Comparison of ENCODE assay signal across 9 cellular contexts in genomic region chr7:98826811-98827231, GRCh38. TPM values are rescaled to one million over a fixed set of nuclear protein-coding genes. Genes with fewer than 3 reads are reported as not detected.
DNase-seq lines count a peak whose midpoint lies in the region; ATAC-seq and TF ChIP-seq lines count a peak whose summit lies in the region.
"Had no signal": no experiment of that assay in that cellular context is flagged by ENCODE, and none has a peak within 500 bp of the region (broad histone marks: within the 10 kb centered on the region; RNA-seq: fewer than 3 reads in every experiment).

No MANE protein-coding gene starts in this region.

- H3K27me3 ChIP-seq in H7 (ENCODE audit: control insufficient read depth, insufficient read depth, low read length) (no peaks in the 10 kb centered on the region), sigmoid colon (no peaks in the 10 kb centered on the region)

- no peaks in the 10 kb centered on the region for H3K36me3 ChIP-seq in H7 (replicated peaks; ENCODE audit: control insufficient read depth, insufficient read depth, low read length)
- no peaks in the 10 kb centered on the region for H3K36me3 ChIP-seq in sigmoid colon

- 24 to 36% methylated on average over 13 of the region's 13 CpGs for WGBS in sigmoid colon, 2 donors

- TF ChIP-seq POLR2A in sigmoid colon (IDR thresholded peaks at IDR 0.05), result no peak

- H3K4me3 Mint-ChIP-seq in activated T-helper 1 cell treated with anti-CD3 and anti-CD28 coated beads, Interleukin-12 subunit alpha, Interleukin-12 subunit beta, Interleukin-2, Interleukin-4 antibody, amounts not matched to agents 30 ng/mL and 10 ng/mL and 1 ng/mL, durations not matched to agents 14 hours and 24 hours and 36 hours, result no peak overlapping the region
- no peak overlapping the region for H3K4me3 Mint-ChIP-seq in activated T-cell treated with anti-CD3 and anti-CD28 coated beads, Interleukin-2, amount 50 U/mL, for 72 hours

- DNase-seq in H7 (peak; percentile 65), RPMI8226 (peak; percentile 74), Right ventricle myocardium inferior (ENCODE audit: missing footprints) (peak; percentile 86), sigmoid colon (peak; percentile 74), activated gamma-delta T cell treated with Interleukin-2 at 50 U/mL for 16 hours (no peak)
- DNase-seq in activated T-helper 1 cell treated with anti-CD3 and anti-CD28 coated beads, Interleukin-12 subunit alpha, Interleukin-12 subunit beta, Interleukin-2, Interleukin-4 antibody, amounts not matched to agents 30 ng/mL and 10 ng/mL and 1 ng/mL, durations not matched to agents 14 hours and 24 hours and 36 hours (ENCODE audit: low spot score), result no peak
- DNase-seq in activated T-cell treated with anti-CD3 and anti-CD28 coated beads, Interleukin-2, amount 50 U/mL, for 72 hours, result no peak
- DNase-seq: stimulated activated CD4-positive, alpha-beta T cell treated with anti-CD3 and anti-CD28 coated beads, Interleukin-12 subunit alpha, Interleukin-12 subunit beta, amount 100 ng/mL, for 4 hours had no signal

- H3K4me1 ChIP-seq in sigmoid colon, result peaks cover 0 to 11% (median 10%) of the 10 kb centered on the region in 4 donors

- no peaks in the 10 kb centered on the region for H3K9me3 ChIP-seq in sigmoid colon

- H3K27me3 Mint-ChIP-seq in activated T-helper 1 cell treated with anti-CD3 and anti-CD28 coated beads, Interleukin-12 subunit alpha, Interleukin-12 subunit beta, Interleukin-2, Interleukin-4 antibody, amounts not matched to agents 30 ng/mL and 10 ng/mL and 1 ng/mL, durations not matched to agents 14 hours and 24 hours and 36 hours (ENCODE audit: insufficient read depth), result peaks cover 1% of the 10 kb centered on the region
- peaks cover 5% of the 10 kb centered on the region for H3K27me3 Mint-ChIP-seq in activated T-cell treated with anti-CD3 and anti-CD28 coated beads, Interleukin-2, amount 50 U/mL, for 72 hours (ENCODE audit: low read depth)

- no peaks in the 10 kb centered on the region for H3K4me1 Mint-ChIP-seq in activated T-helper 1 cell treated with anti-CD3 and anti-CD28 coated beads, Interleukin-12 subunit alpha, Interleukin-12 subunit beta, Interleukin-2, Interleukin-4 antibody, amounts not matched to agents 30 ng/mL and 10 ng/mL and 1 ng/mL, durations not matched to agents 14 hours and 24 hours and 36 hours (ENCODE audit: low read depth)
- no peaks in the 10 kb centered on the region for H3K4me1 Mint-ChIP-seq in activated T-cell treated with anti-CD3 and anti-CD28 coated beads, Interleukin-2, amount 50 U/mL, for 72 hours (ENCODE audit: low read depth)

- H3K27ac Mint-ChIP-seq in activated T-helper 1 cell treated with anti-CD3 and anti-CD28 coated beads, Interleukin-12 subunit alpha, Interleukin-12 subunit beta, Interleukin-2, Interleukin-4 antibody, amounts not matched to agents 30 ng/mL and 10 ng/mL and 1 ng/mL, durations not matched to agents 14 hours and 24 hours and 36 hours, result no peak overlapping the region
- H3K27ac Mint-ChIP-seq in activated T-cell treated with anti-CD3 and anti-CD28 coated beads, Interleukin-2, amount 50 U/mL, for 72 hours, result no peak overlapping the region

- no peaks in the 10 kb centered on the region for H3K9me3 Mint-ChIP-seq in activated T-helper 1 cell treated with anti-CD3 and anti-CD28 coated beads, Interleukin-12 subunit alpha, Interleukin-12 subunit beta, Interleukin-2, Interleukin-4 antibody, amounts not matched to agents 30 ng/mL and 10 ng/mL and 1 ng/mL, durations not matched to agents 14 hours and 24 hours and 36 hours
- H3K9me3 Mint-ChIP-seq in activated T-cell treated with anti-CD3 and anti-CD28 coated beads, Interleukin-2, amount 50 U/mL, for 72 hours, result no peaks in the 10 kb centered on the region

- intact Hi-C loops in Right ventricle myocardium inferior (cut with DNase I), result loop anchor here (2.0 to 5.0 kb wide), 2 partner anchors 50 to 545 kb away; partner anchors contain the start of gene BRI3
- intact Hi-C loops in sigmoid colon (cut with DNase I), result no loop called here
- intact Hi-C loops in activated T-helper 1 cell treated with anti-CD3 and anti-CD28 coated beads, Interleukin-12 subunit alpha, Interleukin-12 subunit beta, Interleukin-2, Interleukin-4 antibody, amounts not matched to agents 30 ng/mL and 10 ng/mL and 1 ng/mL, durations not matched to agents 14 hours and 24 hours and 36 hours (cut with micrococcal nuclease), result no loop called here

- TF ChIP-seq EP300 in sigmoid colon (IDR thresholded peaks at IDR 0.05), result no peak

- H3K36me3 Mint-ChIP-seq in activated T-helper 1 cell treated with anti-CD3 and anti-CD28 coated beads, Interleukin-12 subunit alpha, Interleukin-12 subunit beta, Interleukin-2, Interleukin-4 antibody, amounts not matched to agents 30 ng/mL and 10 ng/mL and 1 ng/mL, durations not matched to agents 14 hours and 24 hours and 36 hours (ENCODE audit: low read depth), result no peaks in the 10 kb centered on the region
- no peaks in the 10 kb centered on the region for H3K36me3 Mint-ChIP-seq in activated T-cell treated with anti-CD3 and anti-CD28 coated beads, Interleukin-2, amount 50 U/mL, for 72 hours (ENCODE audit: insufficient read depth in 2 of 2)

- ATAC-seq in Right ventricle myocardium inferior, result peak; percentile 96
- no peak for ATAC-seq in activated T-cell treated with anti-CD3 and anti-CD28 coated beads, Interleukin-2, amount 50 U/mL, for 72 hours (replicated peaks in 1 of 2)
- no peak for ATAC-seq in HG03135 (IDR thresholded peaks at IDR 0.05; ENCODE audit: unreplicated experiment)

- no peak overlapping the region for H3K27ac ChIP-seq in sigmoid colon

- H3K4me3 ChIP-seq in H7 (ENCODE audit: insufficient read depth, low read depth, low read length), result no peak overlapping the region
- H3K4me3 ChIP-seq in sigmoid colon, result no peak overlapping the region

- no peak for TF ChIP-seq CTCF in sigmoid colon (IDR thresholded peaks at IDR 0.05)

RNA-seq across cellular contexts. Expression of gene TMEM130, which starts 43.0 kb away (rescaled TPM):
- 0.24 and 0.37 TPM in 2 replicates for total RNA-seq in H7 (2014; rRNA removed; shearing (Covaris generic))
- not detected for total RNA-seq in Right ventricle myocardium inferior
- 1 to 10 TPM; 2.1 to 3.3 (median 3.1) TPM for total RNA-seq in sigmoid colon
- polyA plus RNA-seq in sigmoid colon, result 1 to 10 TPM in 1 of 3 donors, not detected in 2; 2.2 TPM
- total RNA-seq in activated T-helper 1 cell treated with anti-CD3 and anti-CD28 coated beads, Interleukin-12 subunit alpha, Interleukin-12 subunit beta, Interleukin-2, Interleukin-4 antibody, amounts not matched to agents 30 ng/mL and 10 ng/mL and 1 ng/mL, durations not matched to agents 14 hours and 24 hours and 36 hours, result 0.29 and 0.42 TPM in 2 replicates
- 1 to 10 TPM in 1 of 2 donors, under 1 TPM in 1; 0.35 to 2.0 TPM for total RNA-seq in activated T-cell treated with anti-CD3 and anti-CD28 coated beads, Interleukin-2, amount 50 U/mL, for 72 hours

RNA-seq across cellular contexts. Expression of gene TRRAP, which starts 51.5 kb away (rescaled TPM):
- 13.0 and 15.1 TPM in 2 replicates for total RNA-seq in H7 (2014; rRNA removed; shearing (Covaris generic))
- 14.3 TPM for total RNA-seq in Right ventricle myocardium inferior
- total RNA-seq in sigmoid colon, result 10 to 100 TPM; 18.9 to 35.5 (median 24.0) TPM
- 10 to 100 TPM in 1 of 3 donors, 1 to 10 TPM in 2; 2.4 to 17.8 (median 3.9) TPM for polyA plus RNA-seq in sigmoid colon
- total RNA-seq in activated T-helper 1 cell treated with anti-CD3 and anti-CD28 coated beads, Interleukin-12 subunit alpha, Interleukin-12 subunit beta, Interleukin-2, Interleukin-4 antibody, amounts not matched to agents 30 ng/mL and 10 ng/mL and 1 ng/mL, durations not matched to agents 14 hours and 24 hours and 36 hours, result 66.9 and 69.6 TPM in 2 replicates
- 10 to 100 TPM; 59.3 to 63.1 TPM for total RNA-seq in activated T-cell treated with anti-CD3 and anti-CD28 coated beads, Interleukin-2, amount 50 U/mL, for 72 hours

Comparison
In these comparisons a context has a peak if more than half of its experiments do, and no peak if none do; other contexts are left out.
1. DNase-seq: peak in H7 (single experiment), RPMI8226 (single experiment), Right ventricle myocardium inferior (single experiment) and sigmoid colon (single experiment); none in activated T-helper 1 cell treated with anti-CD3 and anti-CD28 coated beads, Interleukin-12 subunit alpha, Interleukin-12 subunit beta, Interleukin-2, Interleukin-4 antibody, amounts not matched to agents 30 ng/mL and 10 ng/mL and 1 ng/mL, durations not matched to agents 14 hours and 24 hours and 36 hours (single experiment), activated T-cell treated with anti-CD3 and anti-CD28 coated beads, Interleukin-2, amount 50 U/mL, for 72 hours (0 of 2) and activated gamma-delta T cell treated with Interleukin-2 at 50 U/mL for 16 hours (single experiment).